24 cellular contexts compared by ENCODE assay signal in the genomic region with DNA sequence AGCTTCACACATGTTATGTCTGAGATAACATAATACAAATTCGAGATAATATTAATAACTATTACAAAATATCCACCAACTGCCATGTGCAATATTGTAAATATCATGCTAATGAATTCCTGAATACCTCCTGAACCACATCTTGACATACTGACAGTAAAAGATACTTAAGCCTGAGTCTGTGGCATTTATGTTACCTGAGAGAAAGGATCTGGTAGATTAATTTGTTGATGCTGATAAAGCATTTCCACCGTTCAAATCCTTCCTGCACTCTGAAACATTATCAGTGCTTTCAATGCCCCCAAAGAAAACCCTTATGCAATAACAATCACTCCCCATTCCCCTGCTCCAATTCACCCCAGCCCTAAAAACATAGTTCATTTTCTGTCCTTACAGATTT.
"Had no signal": no experiment of that assay in that cellular context is flagged by ENCODE, and none has a peak within 500 bp of the region (broad histone marks: within the 10 kb centered on the region; RNA-seq: fewer than 3 reads in every experiment).

No MANE protein-coding gene starts in this region.

- FAIRE-seq: endothelial cell of umbilical vein had no signal

- H3K36me3 ChIP-seq: colonic mucosa, esophagus muscularis mucosa, esophagus squamous epithelium, gastrocnemius medialis, gastroesophageal sphincter, heart left ventricle, heart right ventricle had no signal

- DNase-seq: colonic mucosa; cortex of kidney; dermis blood vessel endothelial cell; dorsolateral prefrontal cortex; effector CD4-positive, alpha-beta T cell; effector CD8-positive, alpha-beta T cell; effector memory CD4-positive, alpha-beta T cell; effector memory CD8-positive, alpha-beta T cell; endodermal cell; erythroblast; esophagus squamous epithelium; foreskin fibroblast; foreskin keratinocyte; foreskin melanocyte; gastrocnemius medialis; glutamatergic neuron; head of caudate nucleus; heart left ventricle; heart right ventricle had no signal

- H3K27ac ChIP-seq: colonic mucosa, coronary artery, dorsolateral prefrontal cortex, epithelial cell of prostate, esophagus muscularis mucosa, esophagus squamous epithelium, foreskin keratinocyte, gastrocnemius medialis, gastroesophageal sphincter, heart left ventricle, heart right ventricle had no signal

- H3K4me1 ChIP-seq: esophagus muscularis mucosa, foreskin keratinocyte, gastrocnemius medialis, gastroesophageal sphincter, heart left ventricle, heart right ventricle had no signal

- H3K27me3 ChIP-seq: colonic mucosa, dorsolateral prefrontal cortex, esophagus muscularis mucosa, foreskin keratinocyte, gastrocnemius medialis, gastroesophageal sphincter, heart left ventricle, heart right ventricle had no signal

- H3K9me3 ChIP-seq: colonic mucosa, esophagus muscularis mucosa, esophagus squamous epithelium, gastrocnemius medialis, gastroesophageal sphincter had no signal

- H3K4me3 ChIP-seq: colonic mucosa, coronary artery, dorsolateral prefrontal cortex, esophagus muscularis mucosa, esophagus squamous epithelium, gastrocnemius medialis, gastroesophageal sphincter, heart left ventricle, heart right ventricle had no signal
